Comparison of ENCODE assay signal across 39 cellular contexts in genomic region chr5:119551819-119552218, GRCh38.
"Had no signal": no experiment of that assay in that cellular context is flagged by ENCODE, and none has a peak within 500 bp of the region (broad histone marks: within the 10 kb centered on the region; RNA-seq: fewer than 3 reads in every experiment).

No MANE protein-coding gene starts in this region.

- H3K4me1 ChIP-seq: adrenal gland, ascending aorta, body of pancreas, breast epithelium had no signal

- H3K9me3 ChIP-seq: adrenal gland, body of pancreas, breast epithelium had no signal

- DNase-seq: activated effector memory CD4-positive, alpha-beta T cell treated with anti-CD3 and anti-CD28 coated beads, Interleukin-2, amount 50 U/mL, for 16 hours; activated effector memory CD4-positive, alpha-beta T cell treated with Interleukin-2 at 50 U/mL for 16 hours; activated gamma-delta T cell; activated gamma-delta T cell treated with Interleukin-2 at 50 U/mL for 16 hours; activated naive CD4-positive, alpha-beta T cell; activated naive CD4-positive, alpha-beta T cell treated with anti-CD3 and anti-CD28 coated beads for 36 hours; activated naive CD4-positive, alpha-beta T cell treated with anti-CD3 and anti-CD28 coated beads, Interleukin-2, amount 10 ng/mL, durations not matched to agents 7 days and 5 days; activated naive CD4-positive, alpha-beta T cell treated with anti-CD3 and anti-CD28 coated beads, Interleukin-2, amount 50 U/mL, for 16 hours; activated naive CD4-positive, alpha-beta T cell treated with Interleukin-2 at 50 U/mL for 16 hours; activated naive CD8-positive, alpha-beta T cell treated with anti-CD3 and anti-CD28 coated beads for 36 hours; activated naive CD8-positive, alpha-beta T cell treated with anti-CD3 and anti-CD28 coated beads, Interleukin-2, amount 10 ng/mL, durations not matched to agents 7 days and 5 days; activated naive CD8-positive, alpha-beta T cell treated with anti-CD3 and anti-CD28 coated beads, Interleukin-2, amount 50 U/mL, for 24 hours; activated T-cell treated with anti-CD3 and anti-CD28 coated beads, Interleukin-2, amount 50 U/mL, for 24 hours; activated T-cell treated with anti-CD3 and anti-CD28 coated beads, Interleukin-2, amount 50 U/mL, for 4 hours; activated T-cell treated with anti-CD3 and anti-CD28 coated beads, Interleukin-2, amount 50 U/mL, for 48 hours; activated T-cell treated with anti-CD3 and anti-CD28 coated beads, Interleukin-2, amount 50 U/mL, for 72 hours; adrenal gland; amniotic stem cell; amygdala; anterior cingulate cortex; aorta; body of pancreas; brain microvascular endothelial cell; caudate nucleus; central memory CD4-positive, alpha-beta T cell; cerebellar nuclear complex had no signal

- H3K27ac ChIP-seq: adrenal gland, ascending aorta, body of pancreas, brain microvascular endothelial cell, breast epithelium, cardiac muscle cell had no signal

- H3K9me3 Mint-ChIP-seq: activated naive CD4-positive, alpha-beta T cell treated with anti-CD3 and anti-CD28 coated beads, Interleukin-2, amount 50 U/mL, for 24 hours; activated T-helper 2 cell treated with anti-CD3 and anti-CD28 coated beads, Interferon-gamma antibody, Interleukin-2, Interleukin-4, amounts not matched to agents 10 μg/mL and 5 μg/mL and 100 μg/mL, durations not matched to agents 14 hours and 24 hours and 36 hours had no signal

- FAIRE-seq: astrocyte, bronchial epithelial cell had no signal

- H3K4me3 ChIP-seq: adrenal gland, ascending aorta, body of pancreas, breast epithelium, cardiac muscle cell had no signal

- H3K36me3 Mint-ChIP-seq: activated naive CD4-positive, alpha-beta T cell treated with anti-CD3 and anti-CD28 coated beads, Interleukin-2, amount 10 ng/mL, durations not matched to agents 7 days and 5 days; brain had no signal

- H3K4me3 Mint-ChIP-seq: activated naive CD4-positive, alpha-beta T cell treated with anti-CD3 and anti-CD28 coated beads for 36 hours; activated naive CD4-positive, alpha-beta T cell treated with anti-CD3 and anti-CD28 coated beads, Interleukin-2, amount 10 ng/mL, durations not matched to agents 7 days and 5 days; activated naive CD4-positive, alpha-beta T cell treated with anti-CD3 and anti-CD28 coated beads, Interleukin-2, amount 50 U/mL, for 24 hours; activated naive CD8-positive, alpha-beta T cell; activated naive CD8-positive, alpha-beta T cell treated with anti-CD3 and anti-CD28 coated beads for 36 hours; activated naive CD8-positive, alpha-beta T cell treated with anti-CD3 and anti-CD28 coated beads, Interleukin-2, amount 10 ng/mL, durations not matched to agents 7 days and 5 days; activated naive CD8-positive, alpha-beta T cell treated with anti-CD3 and anti-CD28 coated beads, Interleukin-2, amount 50 U/mL, for 24 hours; activated T-cell treated with anti-CD3 and anti-CD28 coated beads, Interleukin-2, amount 50 U/mL, for 24 hours; activated T-cell treated with anti-CD3 and anti-CD28 coated beads, Interleukin-2, amount 50 U/mL, for 4 hours; activated T-cell treated with anti-CD3 and anti-CD28 coated beads, Interleukin-2, amount 50 U/mL, for 72 hours; activated T-helper 1 cell treated with anti-CD3 and anti-CD28 coated beads, Interleukin-12 subunit alpha, Interleukin-12 subunit beta, Interleukin-2, Interleukin-4 antibody, amounts not matched to agents 30 ng/mL and 10 ng/mL and 1 ng/mL, durations not matched to agents 14 hours and 24 hours and 36 hours; activated T-helper 17 cell treated with anti-CD3 and anti-CD28 coated beads, Interleukin-2, amount 50 U/mL, for 72 hours; brain; central memory CD8-positive, alpha-beta T cell had no signal

- H3K27me3 ChIP-seq: adrenal gland, ascending aorta, body of pancreas, brain microvascular endothelial cell, breast epithelium, cardiac muscle cell had no signal

- H3K36me3 ChIP-seq: adrenal gland, ascending aorta, brain microvascular endothelial cell, breast epithelium, cardiac muscle cell had no signal

- H3K4me1 Mint-ChIP-seq: activated naive CD4-positive, alpha-beta T cell treated with anti-CD3 and anti-CD28 coated beads, Interleukin-2, amount 10 ng/mL, durations not matched to agents 7 days and 5 days; activated naive CD4-positive, alpha-beta T cell treated with anti-CD3 and anti-CD28 coated beads, Interleukin-2, amount 50 U/mL, for 24 hours; activated naive CD8-positive, alpha-beta T cell treated with anti-CD3 and anti-CD28 coated beads for 36 hours; activated naive CD8-positive, alpha-beta T cell treated with anti-CD3 and anti-CD28 coated beads, Interleukin-2, amount 10 ng/mL, durations not matched to agents 7 days and 5 days; activated naive CD8-positive, alpha-beta T cell treated with anti-CD3 and anti-CD28 coated beads, Interleukin-2, amount 50 U/mL, for 24 hours; activated T-helper 17 cell treated with anti-CD3 and anti-CD28 coated beads, Interleukin-2, amount 50 U/mL, for 72 hours; brain; central memory CD8-positive, alpha-beta T cell had no signal

- H3K27ac Mint-ChIP-seq: activated naive CD4-positive, alpha-beta T cell treated with anti-CD3 and anti-CD28 coated beads for 36 hours; activated naive CD4-positive, alpha-beta T cell treated with anti-CD3 and anti-CD28 coated beads, Interleukin-2, amount 10 ng/mL, durations not matched to agents 7 days and 5 days; activated naive CD4-positive, alpha-beta T cell treated with anti-CD3 and anti-CD28 coated beads, Interleukin-2, amount 50 U/mL, for 24 hours; activated naive CD4-positive, alpha-beta T cell treated with anti-CD3 and anti-CD28 coated beads, Interleukin-2, amount 50 U/mL, for 72 hours; activated naive CD8-positive, alpha-beta T cell; activated naive CD8-positive, alpha-beta T cell treated with anti-CD3 and anti-CD28 coated beads for 36 hours; activated naive CD8-positive, alpha-beta T cell treated with anti-CD3 and anti-CD28 coated beads, Interleukin-2, amount 10 ng/mL, durations not matched to agents 7 days and 5 days; activated naive CD8-positive, alpha-beta T cell treated with anti-CD3 and anti-CD28 coated beads, Interleukin-2, amount 50 U/mL, for 24 hours; activated T-cell treated with anti-CD3 and anti-CD28 coated beads, Interleukin-2, amount 50 U/mL, for 24 hours; activated T-cell treated with anti-CD3 and anti-CD28 coated beads, Interleukin-2, amount 50 U/mL, for 72 hours; activated T-helper 1 cell treated with anti-CD3 and anti-CD28 coated beads, Interleukin-12 subunit alpha, Interleukin-12 subunit beta, Interleukin-2, Interleukin-4 antibody, amounts not matched to agents 30 ng/mL and 10 ng/mL and 1 ng/mL, durations not matched to agents 14 hours and 24 hours and 36 hours; activated T-helper 17 cell treated with anti-CD3 and anti-CD28 coated beads, Interleukin-2, amount 50 U/mL, for 72 hours; activated T-helper 2 cell treated with anti-CD3 and anti-CD28 coated beads, Interferon-gamma antibody, Interleukin-2, Interleukin-4, amounts not matched to agents 10 μg/mL and 5 μg/mL and 100 μg/mL, durations not matched to agents 14 hours and 24 hours and 36 hours; brain had no signal

- H3K27me3 Mint-ChIP-seq: activated naive CD4-positive, alpha-beta T cell treated with anti-CD3 and anti-CD28 coated beads, Interleukin-2, amount 10 ng/mL, durations not matched to agents 7 days and 5 days; activated naive CD8-positive, alpha-beta T cell; activated naive CD8-positive, alpha-beta T cell treated with anti-CD3 and anti-CD28 coated beads for 36 hours; activated naive CD8-positive, alpha-beta T cell treated with anti-CD3 and anti-CD28 coated beads, Interleukin-2, amount 10 ng/mL, durations not matched to agents 7 days and 5 days; activated naive CD8-positive, alpha-beta T cell treated with anti-CD3 and anti-CD28 coated beads, Interleukin-2, amount 50 U/mL, for 24 hours; activated T-cell treated with anti-CD3 and anti-CD28 coated beads, Interleukin-2, amount 50 U/mL, for 24 hours; activated T-helper 17 cell treated with anti-CD3 and anti-CD28 coated beads, Interleukin-2, amount 50 U/mL, for 72 hours; brain had no signal

- ATAC-seq: activated naive CD4-positive, alpha-beta T cell treated with anti-CD3 and anti-CD28 coated beads, Interleukin-2, amount 50 U/mL, for 72 hours; activated naive CD8-positive, alpha-beta T cell treated with anti-CD3 and anti-CD28 coated beads, Interleukin-2, amount 50 U/mL, for 24 hours; activated T-cell treated with anti-CD3 and anti-CD28 coated beads, Interleukin-2, amount 50 U/mL, for 4 hours; activated T-cell treated with anti-CD3 and anti-CD28 coated beads, Interleukin-2, amount 50 U/mL, for 72 hours; activated T-helper 17 cell treated with anti-CD3 and anti-CD28 coated beads, Interleukin-2, amount 50 U/mL, for 72 hours; body of pancreas had no signal
